In the genomic region with DNA sequence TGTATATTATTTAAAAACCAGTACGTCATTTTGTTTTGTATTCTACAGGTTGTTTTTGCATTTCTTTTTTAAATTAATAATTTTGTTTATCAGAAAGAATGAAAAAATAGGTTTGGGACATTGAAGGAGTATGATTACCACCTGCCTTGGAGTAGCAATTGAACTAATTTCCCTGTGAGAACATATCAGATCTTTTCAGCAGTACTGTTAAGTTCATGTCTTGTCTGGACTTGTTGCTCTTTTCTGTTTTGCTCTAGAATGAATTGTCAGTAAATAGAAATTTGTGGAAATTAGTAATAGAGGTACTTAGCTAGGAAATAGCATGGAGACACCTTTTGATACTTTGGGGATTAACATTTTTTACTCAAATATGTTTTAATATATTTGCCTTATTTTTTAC, we compare ENCODE assay signal across 15 cellular contexts. TPM values are rescaled to one million over a fixed set of nuclear protein-coding genes. Genes with fewer than 3 reads are reported as not detected.
A peak's percentile ranks its signal among the peaks of the same experiment; 100 is the strongest.
DNase-seq lines count a peak whose midpoint lies in the region; ATAC-seq, FAIRE-seq and TF ChIP-seq lines count a peak whose summit lies in the region.
"Had no signal": no experiment of that assay in that cellular context is flagged by ENCODE, and none has a peak within 500 bp of the region (broad histone marks: within the 10 kb centered on the region; RNA-seq: fewer than 3 reads in every experiment).

No MANE protein-coding gene starts in this region.

- CTCF ChIA-PET in mammary epithelial cell (lab: Charles Lee; ENCODE audit: low non-redundant PET): no interaction called here

- H3K4me2 ChIP-seq in mammary epithelial cell (ENCODE audit: insufficient read depth, low read depth, low read length): peak overlapping the region; percentile 46
- H3K4me2 ChIP-seq: BLaER1 treated with 17β-estradiol and CSF1 and Interleukin-3, amounts not matched to agents 10 nM and 100 nM had no signal

- intact Hi-C loops in mammary epithelial cell (cut with micrococcal nuclease) (no loop called here), prostate gland (cut with DNase I) (no loop called here)

- H3K36me3 Mint-ChIP-seq in stimulated activated effector memory CD8-positive, alpha-beta T cell treated with anti-CD3 and anti-CD28 coated beads, Interleukin-12 subunit alpha, Interleukin-12 subunit beta, amount 100 ng/mL, for 72 hours: peaks cover 92% of the 10 kb centered on the region

- no peak for TF ChIP-seq CTCF in mammary epithelial cell (conservative IDR thresholded peaks at IDR 0.05 in 1 of 2, IDR thresholded peaks at IDR 0.05 in 1 of 2; ENCODE audit: extremely low read depth in 1 of 2, insufficient read depth in 1 of 2, low read depth in 1 of 2, low read length in 2 of 2)
- TF ChIP-seq CTCF in prostate gland (IDR thresholded peaks at IDR 0.05): no peak

- H2AFZ ChIP-seq in mammary epithelial cell (ENCODE audit: low read depth, low read length): no peak overlapping the region
- H2AFZ ChIP-seq: GM23248 had no signal

- H3K4me3 Mint-ChIP-seq in stimulated activated effector memory CD8-positive, alpha-beta T cell treated with anti-CD3 and anti-CD28 coated beads, Interleukin-12 subunit alpha, Interleukin-12 subunit beta, amount 100 ng/mL, for 72 hours: no peak overlapping the region
- H3K4me3 Mint-ChIP-seq: B cell; CD8-positive, alpha-beta T cell had no signal

- H3K9me3 ChIP-seq in mammary epithelial cell (replicated peaks; ENCODE audit: insufficient read depth, low read length) (no peaks in the 10 kb centered on the region), prostate gland (no peaks in the 10 kb centered on the region)
- H3K9me3 ChIP-seq: BLaER1 treated with 17β-estradiol and CSF1 and Interleukin-3, amounts not matched to agents 10 nM and 100 nM; HAP-1 had no signal

- H4K20me1 ChIP-seq in mammary epithelial cell (ENCODE audit: insufficient read depth, low read length): no peaks in the 10 kb centered on the region
- H4K20me1 ChIP-seq: BLaER1 treated with 17β-estradiol and CSF1 and Interleukin-3, amounts not matched to agents 10 nM and 100 nM had no signal

- dilution Hi-C loops in mammary epithelial cell (cut with HindIII; ENCODE audit: low sequenced_read_pairs): no loop called here

- H3K79me2 ChIP-seq in mammary epithelial cell (ENCODE audit: insufficient read depth, low read length): no peaks in the 10 kb centered on the region

- in situ Hi-C loops in mammary epithelial cell (cut with MboI; ENCODE audit: low sequenced_read_pairs in 2 of 2): no loop called here

- H3K27ac Mint-ChIP-seq in stimulated activated effector memory CD8-positive, alpha-beta T cell treated with anti-CD3 and anti-CD28 coated beads, Interleukin-12 subunit alpha, Interleukin-12 subunit beta, amount 100 ng/mL, for 72 hours: peak overlapping the region; percentile 23
- H3K27ac Mint-ChIP-seq: B cell; CD8-positive, alpha-beta T cell had no signal

- peaks cover 6% of the 10 kb centered on the region for H3K4me1 Mint-ChIP-seq in stimulated activated effector memory CD8-positive, alpha-beta T cell treated with anti-CD3 and anti-CD28 coated beads, Interleukin-12 subunit alpha, Interleukin-12 subunit beta, amount 100 ng/mL, for 72 hours
- H3K4me1 Mint-ChIP-seq: B cell had no signal

- H3K4me1 ChIP-seq in mammary epithelial cell (ENCODE audit: insufficient read depth, low read length) (peaks cover 9% of the 10 kb centered on the region), prostate gland (replicated peaks) (no peaks in the 10 kb centered on the region)
- H3K4me1 ChIP-seq: HAP-1 had no signal

- H3K36me3 ChIP-seq in mammary epithelial cell (ENCODE audit: insufficient read depth, low read length) (peaks cover 11% of the 10 kb centered on the region), prostate gland (no peaks in the 10 kb centered on the region)

- peak; percentile 44 for FAIRE-seq in G401.6 (lab: Jason Lieb, UNC)
- FAIRE-seq: GM12891, GM19239 had no signal

- DNase-seq in NCI-H1105 (lab: John Stamatoyannopoulos, UW) (peak; percentile 44), mammary epithelial cell (peak; percentile 21), NCI-H2227 (lab: John Stamatoyannopoulos, UW; ENCODE audit: unreplicated experiment) (no peak), prostate gland (ENCODE audit: low spot score) (no peak)
- DNase-seq in stimulated activated effector memory CD8-positive, alpha-beta T cell treated with anti-CD3 and anti-CD28 coated beads, Interleukin-12 subunit alpha, Interleukin-12 subunit beta, amount 100 ng/mL, for 72 hours (ENCODE audit: low spot score in 2 of 2): no peak
- DNase-seq: Calu3; CD8-positive, alpha-beta T cell; DMS79 treated with DMSO at 0.1 percent for 48 hours; GM23248 had no signal

- no peak overlapping the region for H3K9ac ChIP-seq in mammary epithelial cell (ENCODE audit: insufficient read depth, low read length)
- H3K9ac ChIP-seq: BLaER1 treated with 17β-estradiol and CSF1 and Interleukin-3, amounts not matched to agents 10 nM and 100 nM; GM23248 had no signal

- BruUV-seq in mammary epithelial cell (replicated peaks; lab: Mats Ljungman, UMichigan): no TSS peak

- TF ChIP-seq POLR2A in prostate gland (IDR thresholded peaks at IDR 0.05): no peak

- H3K4me3 ChIP-seq in mammary epithelial cell (replicated peaks in 1 of 3; ENCODE audit: insufficient read depth in 1 of 3, low read depth in 2 of 3, low read length in 3 of 3) (no peak overlapping the region), prostate gland (no peak overlapping the region)
- H3K4me3 ChIP-seq: BLaER1 treated with 17β-estradiol and CSF1 and Interleukin-3, amounts not matched to agents 10 nM and 100 nM; GM23248; HAP-1 had no signal

- H3K9me3 Mint-ChIP-seq in stimulated activated effector memory CD8-positive, alpha-beta T cell treated with anti-CD3 and anti-CD28 coated beads, Interleukin-12 subunit alpha, Interleukin-12 subunit beta, amount 100 ng/mL, for 72 hours: no peaks in the 10 kb centered on the region
- H3K9me3 Mint-ChIP-seq: CD8-positive, alpha-beta T cell had no signal

- H3K27me3 ChIP-seq in mammary epithelial cell (ENCODE audit: insufficient read depth, low read length): no peaks in the 10 kb centered on the region
- no peaks in the 10 kb centered on the region for H3K27me3 ChIP-seq in prostate gland (replicated peaks; ENCODE audit: insufficient read depth)
- H3K27me3 ChIP-seq: BLaER1 treated with 17β-estradiol and CSF1 and Interleukin-3, amounts not matched to agents 10 nM and 100 nM had no signal

- H3K27ac ChIP-seq in mammary epithelial cell (ENCODE audit: insufficient read depth, low read depth, low read length): no peak overlapping the region
- H3K27ac ChIP-seq in prostate gland: no peak overlapping the region
- H3K27ac ChIP-seq: BLaER1 treated with 17β-estradiol and CSF1 and Interleukin-3, amounts not matched to agents 10 nM and 100 nM; GM23248 had no signal

- ATAC-seq in stimulated activated effector memory CD8-positive, alpha-beta T cell treated with anti-CD3 and anti-CD28 coated beads, Interleukin-12 subunit alpha, Interleukin-12 subunit beta, amount 100 ng/mL, for 72 hours: no peak
- ATAC-seq: CD8-positive, alpha-beta T cell had no signal

- WGBS in mammary epithelial cell (ENCODE audit: low coverage, missing lambda C conversion rate): 60% methylated on average over 1 of the region's 1 CpG
- WGBS in prostate gland: 92% methylated on average over 1 of the region's 1 CpG

RNA-seq across cellular contexts. Expression of a gene that starts 24.3 kb away (rescaled TPM):
- total RNA-seq in mammary epithelial cell (10 to 100 TPM in 1 of 2 donors, 1 to 10 TPM in 1; 8.0 to 10.7 TPM), prostate gland (10 to 100 TPM; 13.8 to 59.5 TPM)
- polyA plus RNA-seq in mammary epithelial cell: 10.4 TPM
- polyA minus RNA-seq in mammary epithelial cell: 14.1 TPM

RNA-seq across cellular contexts. Expression of a gene that starts 47.9 kb away (rescaled TPM):
- total RNA-seq in mammary epithelial cell (100 to 1,000 TPM in 1 of 2 donors, 10 to 100 TPM in 1; 97.6 to 153 TPM), prostate gland (100 to 1,000 TPM; 159 to 165 TPM)
- 47.4 TPM for polyA plus RNA-seq in mammary epithelial cell
- 34.4 TPM for polyA minus RNA-seq in mammary epithelial cell

Comparison
In these comparisons a context has a peak if more than half of its experiments do, and no peak if none do; other contexts are left out.
1. DNase-seq: peak in NCI-H1105 (single experiment) and mammary epithelial cell (single experiment); none in stimulated activated effector memory CD8-positive, alpha-beta T cell treated with anti-CD3 and anti-CD28 coated beads, Interleukin-12 subunit alpha, Interleukin-12 subunit beta, amount 100 ng/mL, for 72 hours (0 of 2), NCI-H2227 (single experiment) and prostate gland (single experiment).